In genomic region chr9:83980395-83981125, GRCh38 we compare ENCODE assay signal across 8 cellular contexts. TPM values are rescaled to one million over a fixed set of nuclear protein-coding genes. Genes with fewer than 3 reads are reported as not detected.
DNase-seq lines count a peak whose midpoint lies in the region; ATAC-seq and TF ChIP-seq lines count a peak whose summit lies in the region.

Gene RMI1 (plus strand): TSS chr9:83980805. CDS start chr9:84000987, 20,182 bp downstream.

- H3K27me3 Mint-ChIP-seq in CD14-positive monocyte (ENCODE audit: low read depth in 3 of 3): no peaks in the 10 kb centered on the region

- no peaks in the 10 kb centered on the region for H3K27me3 ChIP-seq in liver (ENCODE audit: control insufficient read depth in 4 of 4, insufficient read depth in 4 of 4, low read length in 3 of 4)

- H3K36me3 Mint-ChIP-seq in CD14-positive monocyte: peaks cover 24 to 27% of the 10 kb centered on the region in 2 donors

- H3K27ac Mint-ChIP-seq in CD14-positive monocyte: peak within 1 kb of the TSS; percentile 99 to 100 (median 99)

- H3K36me3 ChIP-seq in liver (ENCODE audit: control insufficient read depth in 4 of 4, insufficient read depth in 3 of 4, low read depth in 1 of 4, low read length in 3 of 4): peaks cover 0 to 21% (median 15%) of the 10 kb centered on the region in 4 donors

- peaks cover 0 to 21% (median 12%) of the 10 kb centered on the region in 4 donors for H3K4me1 ChIP-seq in liver (ENCODE audit: control insufficient read depth in 4 of 4, insufficient read depth in 4 of 4, low read length in 3 of 4)

- no peaks in the 10 kb centered on the region for H3K9me3 ChIP-seq in liver (ENCODE audit: control insufficient read depth in 4 of 4, low read length in 3 of 4)

- H3K4me1 Mint-ChIP-seq in CD14-positive monocyte: peaks cover 37% of the 10 kb centered on the region

- ATAC-seq in GM19372 (IDR thresholded peaks at IDR 0.05; ENCODE audit: low read depth, unreplicated experiment) (peak; percentile 60), HG03558 (IDR thresholded peaks at IDR 0.05; ENCODE audit: extremely low read depth, unreplicated experiment) (peak; percentile 38)

- H3K4me3 ChIP-seq in liver (ENCODE audit: low read depth in 1 of 3, low read length in 3 of 3): peak within 1 kb of the TSS; percentile 82 to 99 (median 92)

- peak; percentile 18 to 31 for TF ChIP-seq RAD21 in liver (IDR thresholded peaks at IDR 0.05)

- H3K9ac ChIP-seq in liver (ENCODE audit: low read depth in 1 of 2, low read length in 2 of 2): peak within 1 kb of the TSS; percentile 90 to 93

- peaks cover 0 to 3% (median 0%) of the 10 kb centered on the region in 7 donors for H3K9me3 Mint-ChIP-seq in CD14-positive monocyte

- DNase-seq in CD14-positive monocyte (ENCODE audit: low spot score) (peak; percentile 100), NCI-H748 treated with DMSO at 0.1 percent for 48 hours (lab: John Stamatoyannopoulos, UW) (peak; percentile 97), dermis microvascular lymphatic vessel endothelial cell (ENCODE audit: low read depth in 2 of 2) (peak; percentile 94 to 98)
- peak; percentile 100 for DNase-seq in activated CD4-positive, alpha-beta T cell treated with anti-CD3 and anti-CD28 coated beads, Interleukin-2, amount 50 U/mL, for 4 hours
- peak; percentile 100 for DNase-seq in stimulated activated CD4-positive, alpha-beta T cell treated with anti-CD3 and anti-CD28 coated beads, Interleukin-4, amount 100 ng/mL, for 24 hours

- WGBS in liver: under 1% methylated on average over 69 of the region's 69 CpGs

- intact Hi-C loops in CD14-positive monocyte (cut with micrococcal nuclease): loop anchor here (5.0 to 10.0 kb wide), 2 partner anchors 58 to 276 kb away; partner anchors contain the start of genes KIF27 (in 1 of the 2) and UBQLN1 (in 1 of the 2)

- TF ChIP-seq CTCF in CD14-positive monocyte (IDR thresholded peaks at IDR 0.05): no peak
- no peak for TF ChIP-seq CTCF in liver (IDR thresholded peaks at IDR 0.05; ENCODE audit: low read depth, low read length, missing input control)

- peak within 1 kb of the TSS; percentile 99 to 100 for H3K4me3 Mint-ChIP-seq in CD14-positive monocyte

- peak within 1 kb of the TSS; percentile 96 to 99 for H3K27ac ChIP-seq in liver (ENCODE audit: low read depth in 1 of 2, low read length in 2 of 2)

TF ChIP-seq in liver, 16 proteins besides CTCF, POLR2A, EP300 and RAD21:
- TF ChIP-seq SP1 (IDR thresholded peaks at IDR 0.05) (peak; percentile 85), ATF3 (IDR thresholded peaks at IDR 0.05) (peak; percentile 65), JUND (IDR thresholded peaks at IDR 0.05) (peak in 1 of 2 donors; percentile 12), RXRA (IDR thresholded peaks at IDR 0.05) (peak; percentile 37 to 62), MAX (IDR thresholded peaks at IDR 0.05) (peak; percentile 87), HNF4A (conservative IDR thresholded peaks at IDR 0.05) (peak in 1 of 2 donors; percentile 35), REST (IDR thresholded peaks at IDR 0.05) (peak; percentile 94), ZBTB33 (IDR thresholded peaks at IDR 0.05) (peak; percentile 100), TAF1 (conservative IDR thresholded peaks at IDR 0.05) (peak; percentile 90), EGR1 (IDR thresholded peaks at IDR 0.05; ENCODE audit: low read depth in 2 of 2) (peak; percentile 73 to 90), YY1 (IDR thresholded peaks at IDR 0.05) (peak; percentile 98), FOXA1 (IDR thresholded peaks at IDR 0.05) (peak; percentile 37), GABPA (IDR thresholded peaks at IDR 0.05 in 1 of 2, conservative IDR thresholded peaks at IDR 0.05 in 1 of 2) (peak in 1 of 2 donors; percentile 27), FOXA2 (IDR thresholded peaks at IDR 0.05) (no peak), NR2F2 (IDR thresholded peaks at IDR 0.05) (no peak), HNF4G (IDR thresholded peaks at IDR 0.05) (peak; percentile 14)

RNA-seq across cellular contexts. Expression of gene RMI1, which starts in this region (rescaled TPM):
- polyA plus RNA-seq in CD14-positive monocyte: 10 to 100 TPM in 1 of 2 donors, 1 to 10 TPM in 1; 5.3 to 11.5 TPM
- 5.5 and 6.8 TPM in 2 replicates for total RNA-seq in dermis microvascular lymphatic vessel endothelial cell
- total RNA-seq in liver: 10 to 100 TPM in 1 of 2 donors, 1 to 10 TPM in 1; 5.4 to 10.4 TPM
- 1 to 10 TPM; 2.0 to 2.6 TPM for polyA plus RNA-seq in liver

Comparison
In these comparisons a context has a peak if more than half of its experiments do, and no peak if none do; other contexts are left out.
1. Peak in every context shown above with its lines: DNase-seq, ATAC-seq, H3K4me3 ChIP-seq and H3K27ac ChIP-seq.